ENCODE assay signal across 8 cellular contexts in the genomic region with DNA sequence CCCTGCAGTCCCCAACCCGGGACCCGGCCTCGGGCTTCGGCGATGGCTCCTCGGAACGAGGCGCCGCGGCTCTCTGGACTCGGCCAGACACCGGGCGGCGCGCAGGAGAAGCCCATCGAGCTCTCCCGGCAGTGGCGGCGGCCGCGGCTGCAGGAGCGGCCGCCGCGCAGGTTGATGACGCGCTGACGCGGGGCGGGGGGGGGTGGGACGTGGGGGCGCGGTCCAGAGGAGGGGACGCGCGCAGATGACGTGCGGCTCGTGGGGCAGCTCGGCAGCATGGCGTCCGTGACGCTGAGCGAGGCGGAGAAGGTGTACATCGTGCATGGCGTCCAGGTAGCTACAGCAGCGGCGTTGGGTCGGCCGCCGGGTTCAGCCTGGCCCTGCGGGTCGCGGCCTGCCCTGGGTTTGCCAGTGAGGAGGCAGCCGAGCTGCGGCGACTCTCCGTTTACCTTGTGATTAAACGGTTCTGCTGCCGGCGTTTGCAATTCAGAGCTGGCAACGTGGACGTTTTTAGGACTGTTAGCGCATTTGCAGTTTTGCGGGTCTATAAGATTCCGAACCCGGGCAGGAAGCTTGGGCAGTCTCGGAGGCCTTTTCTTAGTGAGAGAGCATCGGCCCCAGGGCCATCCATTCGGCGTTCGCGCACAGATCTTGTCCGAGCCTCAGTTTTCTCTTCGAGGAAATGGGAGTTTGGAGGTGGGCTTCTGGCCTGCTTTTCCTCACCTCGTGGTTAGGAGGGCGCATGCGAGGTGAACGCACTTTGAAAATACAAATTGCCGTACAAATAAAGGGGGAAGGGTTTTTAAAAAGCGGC. TPM values are rescaled to one million over a fixed set of nuclear protein-coding genes. Genes with fewer than 3 reads are reported as not detected.
DNase-seq lines count a peak whose midpoint lies in the region; ATAC-seq and TF ChIP-seq lines count a peak whose summit lies in the region.

A gene (plus strand): TSS at position 243 of the 814 bp plus-strand sequence. CDS start 34 bp downstream, at position 277.
A gene with protein sequence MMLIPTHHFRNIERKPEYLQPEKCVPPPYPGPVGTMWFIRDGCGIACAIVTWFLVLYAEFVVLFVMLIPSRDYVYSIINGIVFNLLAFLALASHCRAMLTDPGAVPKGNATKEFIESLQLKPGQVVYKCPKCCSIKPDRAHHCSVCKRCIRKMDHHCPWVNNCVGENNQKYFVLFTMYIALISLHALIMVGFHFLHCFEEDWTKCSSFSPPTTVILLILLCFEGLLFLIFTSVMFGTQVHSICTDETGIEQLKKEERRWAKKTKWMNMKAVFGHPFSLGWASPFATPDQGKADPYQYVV (minus strand): TSS at position 173 of the 814 bp plus-strand sequence. CDS start 16,738 bp downstream, outside the sequence.

- peak; percentile 83 for ATAC-seq in GM21619 (IDR thresholded peaks at IDR 0.05; ENCODE audit: unreplicated experiment)

- peak; percentile 93 for TF ChIP-seq POLR2A in Raji (IDR thresholded peaks at IDR 0.05; ENCODE audit: insufficient read depth, low read depth, low read length)

- H3K9me3 ChIP-seq in DOHH2 (ENCODE audit: control insufficient read depth, insufficient read depth, low read length) = no peaks in the 10 kb centered on the region

- peaks cover 12% of the 10 kb centered on the region; the same call in 1 of the 2 replicates for H4K20me1 ChIP-seq in DOHH2 (ENCODE audit: control insufficient read depth, insufficient read depth, low read depth, low read length)

- no peaks in the 10 kb centered on the region for H3F3A ChIP-seq in DOHH2 (ENCODE audit: control insufficient read depth, insufficient read depth)

- H3K36me3 Mint-ChIP-seq in nephron progenitor cell (ENCODE audit: low read depth) = no peaks in the 10 kb centered on the region
- peaks cover 29% of the 10 kb centered on the region for H3K36me3 Mint-ChIP-seq in stimulated activated naive CD8-positive, alpha-beta T cell treated with anti-CD3 and anti-CD28 coated beads, Interleukin-15, Interleukin-2, amounts not matched to agents 100 ng/mL and 50 ng/mL, for 24 hours (ENCODE audit: low read depth)

- H3K27me3 ChIP-seq in DOHH2 (ENCODE audit: control insufficient read depth, low read length) = no peaks in the 10 kb centered on the region

- H3K27ac ChIP-seq in DOHH2 (ENCODE audit: low read depth, low read length) = peak within 1 kb of the TSS; percentile 36; the same call in 1 of the 2 replicates

- peaks cover 29% of the 10 kb centered on the region for H3K4me1 ChIP-seq in DOHH2 (ENCODE audit: control insufficient read depth, low read length)

- peaks cover 91% of the 10 kb centered on the region for H3K79me2 ChIP-seq in DOHH2 (ENCODE audit: control insufficient read depth, low read length)

- H3K4me3 Mint-ChIP-seq in nephron progenitor cell = peak within 1 kb of the TSS; percentile 99
- peak within 1 kb of the TSS; percentile 87 for H3K4me3 Mint-ChIP-seq in stimulated activated naive CD8-positive, alpha-beta T cell treated with anti-CD3 and anti-CD28 coated beads, Interleukin-15, Interleukin-2, amounts not matched to agents 100 ng/mL and 50 ng/mL, for 24 hours

- peak within 1 kb of the TSS; percentile 80 for H3K4me2 ChIP-seq in DOHH2 (ENCODE audit: low read length)

- peak; percentile 70 for DNase-seq in Jurkat, Clone E6-1 (ENCODE audit: low read depth, low spot score)
- DNase-seq in activated effector memory CD4-positive, alpha-beta T cell treated with Interleukin-2 at 50 U/mL for 16 hours = peak; percentile 79
- peak; percentile 80 for DNase-seq in fibroblast of the aortic adventitia (ENCODE audit: low read depth)
- DNase-seq in nephron progenitor cell = peak; percentile 88

- H3K27ac Mint-ChIP-seq in nephron progenitor cell = peak within 1 kb of the TSS; percentile 98
- peak within 1 kb of the TSS; percentile 87 for H3K27ac Mint-ChIP-seq in stimulated activated naive CD8-positive, alpha-beta T cell treated with anti-CD3 and anti-CD28 coated beads, Interleukin-15, Interleukin-2, amounts not matched to agents 100 ng/mL and 50 ng/mL, for 24 hours

- peaks cover 51% of the 10 kb centered on the region for H3K4me1 Mint-ChIP-seq in nephron progenitor cell
- H3K4me1 Mint-ChIP-seq in stimulated activated naive CD8-positive, alpha-beta T cell treated with anti-CD3 and anti-CD28 coated beads, Interleukin-15, Interleukin-2, amounts not matched to agents 100 ng/mL and 50 ng/mL, for 24 hours (ENCODE audit: low read depth) = peaks cover 67% of the 10 kb centered on the region

- H3K27me3 Mint-ChIP-seq in nephron progenitor cell (ENCODE audit: low read depth, poor library complexity) = no peaks in the 10 kb centered on the region
- H3K27me3 Mint-ChIP-seq in stimulated activated naive CD8-positive, alpha-beta T cell treated with anti-CD3 and anti-CD28 coated beads, Interleukin-15, Interleukin-2, amounts not matched to agents 100 ng/mL and 50 ng/mL, for 24 hours = no peaks in the 10 kb centered on the region

- no peaks in the 10 kb centered on the region for H3K9me3 Mint-ChIP-seq in nephron progenitor cell
- no peaks in the 10 kb centered on the region for H3K9me3 Mint-ChIP-seq in stimulated activated naive CD8-positive, alpha-beta T cell treated with anti-CD3 and anti-CD28 coated beads, Interleukin-15, Interleukin-2, amounts not matched to agents 100 ng/mL and 50 ng/mL, for 24 hours

- no peaks in the 10 kb centered on the region for H3K9me2 ChIP-seq in DOHH2 (replicated peaks; ENCODE audit: control insufficient read depth, low read length)

- H3K36me3 ChIP-seq in DOHH2 (ENCODE audit: control insufficient read depth, low read length) = peaks cover 25% of the 10 kb centered on the region

- H3K4me3 ChIP-seq in DOHH2 (ENCODE audit: low read length) (peak within 1 kb of the TSS; percentile 97), fibroblast of the aortic adventitia (ENCODE audit: low read depth, low read length) (peak within 1 kb of the TSS; percentile 96)
- peak within 1 kb of the TSS; percentile 88 for H3K4me3 ChIP-seq in Jurkat, Clone E6-1 (ENCODE audit: low read length)

- TF ChIP-seq CTCF in DOHH2 (IDR thresholded peaks at IDR 0.05; ENCODE audit: low read depth, low read length, poor library complexity, severe bottlenecking) (no peak), fibroblast of the aortic adventitia (IDR thresholded peaks at IDR 0.05; ENCODE audit: insufficient read depth, low read length) (no peak), nephron progenitor cell (IDR thresholded peaks at IDR 0.05) (no peak)

RNA-seq across cellular contexts. Expression of the first gene that starts in this region (rescaled TPM):
- 106 TPM for polyA plus RNA-seq in Jurkat, Clone E6-1 (2012; ENCODE audit: insufficient read depth, insufficient read length)
- 26.8 and 80.2 TPM in 2 replicates for total RNA-seq in fibroblast of the aortic adventitia (ENCODE audit: low replicate concordance)

RNA-seq across cellular contexts. Expression of the second gene that starts in this region (rescaled TPM):
- 60.7 TPM for polyA plus RNA-seq in Jurkat, Clone E6-1 (2012; ENCODE audit: insufficient read depth, insufficient read length)
- 60.2 and 86.8 TPM in 2 replicates for total RNA-seq in fibroblast of the aortic adventitia (ENCODE audit: low replicate concordance)

Comparison
In these comparisons a context has a peak if more than half of its experiments do, and no peak if none do; other contexts are left out.
1. Peak in every context shown above with its lines: DNase-seq, ATAC-seq, H3K4me3 ChIP-seq and H3K27ac ChIP-seq.